In genomic region chr3:12484198-12484982, GRCh38 we compare ENCODE assay signal across 8 cellular contexts. TPM values are rescaled to one million over a fixed set of nuclear protein-coding genes. Genes with fewer than 3 reads are reported as not detected.
DNase-seq lines count a peak whose midpoint lies in the region; ATAC-seq, FAIRE-seq and TF ChIP-seq lines count a peak whose summit lies in the region.

Gene TSEN2, plus strand, starts transcription at chr3:12484480. Its CDS starts 5,321 bp downstream, at chr3:12489801.

- peak; percentile 91 for ATAC-seq in HG03442 (IDR thresholded peaks at IDR 0.05; ENCODE audit: unreplicated experiment)

- H3K27ac ChIP-seq in BLaER1: peak within 1 kb of the TSS; percentile 88

- peak within 1 kb of the TSS; percentile 89 for H3K9ac ChIP-seq in BLaER1

- H3K4me1 Mint-ChIP-seq in chondrocyte (ENCODE audit: low read depth): peaks cover 30% of the 10 kb centered on the region

- H3K27ac Mint-ChIP-seq in chondrocyte (ENCODE audit: unreplicated experiment): peak within 1 kb of the TSS; percentile 90

- no peaks in the 10 kb centered on the region for H3K27me3 ChIP-seq in BLaER1

- TF ChIP-seq CTCF in chondrocyte (IDR thresholded peaks at IDR 0.05): peak; percentile 69

- H3K4me2 ChIP-seq in BLaER1: peak within 1 kb of the TSS; percentile 90

- peaks cover 33% of the 10 kb centered on the region for H3K4me1 ChIP-seq in BLaER1

- H3K9me3 Mint-ChIP-seq in chondrocyte (ENCODE audit: low read depth): no peaks in the 10 kb centered on the region

- peak within 1 kb of the TSS; percentile 88 for H3K4me3 Mint-ChIP-seq in chondrocyte (ENCODE audit: unreplicated experiment)

- peak; percentile 94 for FAIRE-seq in GM19239 (lab: Jason Lieb, UNC)

- no peaks in the 10 kb centered on the region for H3K9me3 ChIP-seq in BLaER1

- H3K4me3 ChIP-seq in BLaER1: peak within 1 kb of the TSS; percentile 83

- peaks cover 33% of the 10 kb centered on the region for H3K36me3 ChIP-seq in BLaER1

- H4K20me1 ChIP-seq in BLaER1: peaks cover 24% of the 10 kb centered on the region

- H3K36me3 Mint-ChIP-seq in chondrocyte (ENCODE audit: low read depth): no peaks in the 10 kb centered on the region

- H3K27me3 Mint-ChIP-seq in chondrocyte (ENCODE audit: low read depth): no peaks in the 10 kb centered on the region

- DNase-seq in GM19239 (ENCODE audit: insufficient read length, low spot score) (peak; percentile 90), NCI-H510A treated with DMSO at 0.1 percent for 48 hours (lab: John Stamatoyannopoulos, UW) (peak; percentile 76), chondrocyte (ENCODE audit: low spot score) (peak; percentile 97), kidney glomerular epithelial cell (lab: John Stamatoyannopoulos, UW) (peak; percentile 85)
- DNase-seq in activated CD4-positive, alpha-beta T cell treated with anti-CD3 and anti-CD28 coated beads for 24 hours (ENCODE audit: low read depth in 2 of 2): peak; percentile 92 to 95
- peak; percentile 92 to 93 for DNase-seq in stimulated activated CD4-positive, alpha-beta T cell treated with anti-CD3 and anti-CD28 coated beads, Interleukin-15, amount 100 ng/mL, for 48 hours (ENCODE audit: low read depth in 2 of 2)

RNA-seq across cellular contexts. Expression of gene TSEN2, which starts in this region (rescaled TPM):
- total RNA-seq in chondrocyte: 8.6 to 14.5 TPM (median 8.7 TPM) in 3 replicates

Comparison
In these comparisons a context has a peak if more than half of its experiments do, and no peak if none do; other contexts are left out.
1. Peak in every context shown above with its lines: DNase-seq, ATAC-seq, H3K4me3 ChIP-seq and H3K27ac ChIP-seq.